Comparison of ENCODE assay signal across 20 cellular contexts in genomic region chr7:91771394-91771793, GRCh38.
"Had no signal": no experiment of that assay in that cellular context is flagged by ENCODE, and none has a peak within 500 bp of the region (broad histone marks: within the 10 kb centered on the region; RNA-seq: fewer than 3 reads in every experiment).

No MANE protein-coding gene starts in this region.

- H3K9me3 ChIP-seq: ascending aorta, upper lobe of right lung had no signal

- H3K4me3 ChIP-seq: ascending aorta, dorsolateral prefrontal cortex, right atrium auricular region, skin epidermis, upper lobe of right lung had no signal

- H3K27me3 ChIP-seq: ascending aorta, dorsolateral prefrontal cortex, right atrium auricular region, upper lobe of right lung had no signal

- ATAC-seq: activated CD4-positive, CD25-positive, alpha-beta regulatory T cell treated with anti-CD3 and anti-CD28 coated beads, Interleukin-2, amount 50 U/mL, for 24 hours; activated naive CD8-positive, alpha-beta T cell treated with anti-CD3 and anti-CD28 coated beads, Interleukin-2, amount 50 U/mL, for 24 hours; activated T-cell treated with anti-CD3 and anti-CD28 coated beads, Interleukin-2, amount 50 U/mL, for 4 hours; stimulated activated effector memory CD8-positive, alpha-beta T cell treated with anti-CD3 and anti-CD28 coated beads, Interleukin-12 subunit alpha, Interleukin-12 subunit beta, amount 100 ng/mL, for 72 hours; upper lobe of right lung had no signal

- H3K9me3 Mint-ChIP-seq: activated naive CD4-positive, alpha-beta T cell treated with anti-CD3 and anti-CD28 coated beads, Interleukin-2, amount 10 ng/mL, durations not matched to agents 7 days and 5 days; activated naive CD8-positive, alpha-beta T cell treated with anti-CD3 and anti-CD28 coated beads, Interleukin-2, amount 50 U/mL, for 24 hours; activated T-cell treated with anti-CD3 and anti-CD28 coated beads, Interleukin-2, amount 50 U/mL, for 4 hours; T-helper 1 cell treated with Interleukin-12 subunit alpha and Interleukin-12 subunit beta and Interleukin-4 antibody, amounts not matched to agents 30 μg/mL and 1 μg/mL, for 36 hours had no signal

- H3K4me1 Mint-ChIP-seq: activated naive CD4-positive, alpha-beta T cell treated with anti-CD3 and anti-CD28 coated beads, Interleukin-2, amount 10 ng/mL, durations not matched to agents 7 days and 5 days; activated naive CD8-positive, alpha-beta T cell treated with anti-CD3 and anti-CD28 coated beads, Interleukin-2, amount 50 U/mL, for 24 hours; endodermal cell; stimulated activated effector memory CD8-positive, alpha-beta T cell treated with anti-CD3 and anti-CD28 coated beads, Interleukin-12 subunit alpha, Interleukin-12 subunit beta, amount 100 ng/mL, for 72 hours had no signal

- H3K27ac Mint-ChIP-seq: activated naive CD4-positive, alpha-beta T cell treated with anti-CD3 and anti-CD28 coated beads, Interleukin-2, amount 10 ng/mL, durations not matched to agents 7 days and 5 days; activated naive CD8-positive, alpha-beta T cell treated with anti-CD3 and anti-CD28 coated beads, Interleukin-2, amount 50 U/mL, for 24 hours; endodermal cell; stimulated activated effector memory CD8-positive, alpha-beta T cell treated with anti-CD3 and anti-CD28 coated beads, Interleukin-12 subunit alpha, Interleukin-12 subunit beta, amount 100 ng/mL, for 72 hours; T-helper 1 cell treated with Interleukin-12 subunit alpha and Interleukin-12 subunit beta and Interleukin-4 antibody, amounts not matched to agents 30 μg/mL and 1 μg/mL, for 36 hours had no signal

- H3K36me3 ChIP-seq: ascending aorta, right atrium auricular region, upper lobe of right lung had no signal

- H3K36me3 Mint-ChIP-seq: activated naive CD4-positive, alpha-beta T cell treated with anti-CD3 and anti-CD28 coated beads, Interleukin-2, amount 10 ng/mL, durations not matched to agents 7 days and 5 days; stimulated activated effector memory CD8-positive, alpha-beta T cell treated with anti-CD3 and anti-CD28 coated beads, Interleukin-12 subunit alpha, Interleukin-12 subunit beta, amount 100 ng/mL, for 72 hours had no signal

- H3K4me3 Mint-ChIP-seq: activated naive CD4-positive, alpha-beta T cell treated with anti-CD3 and anti-CD28 coated beads, Interleukin-2, amount 10 ng/mL, durations not matched to agents 7 days and 5 days; activated naive CD8-positive, alpha-beta T cell treated with anti-CD3 and anti-CD28 coated beads, Interleukin-2, amount 50 U/mL, for 24 hours; activated T-cell treated with anti-CD3 and anti-CD28 coated beads, Interleukin-2, amount 50 U/mL, for 4 hours; endodermal cell; stimulated activated effector memory CD8-positive, alpha-beta T cell treated with anti-CD3 and anti-CD28 coated beads, Interleukin-12 subunit alpha, Interleukin-12 subunit beta, amount 100 ng/mL, for 72 hours; T-helper 1 cell treated with Interleukin-12 subunit alpha and Interleukin-12 subunit beta and Interleukin-4 antibody, amounts not matched to agents 30 μg/mL and 1 μg/mL, for 36 hours had no signal

- H3K27ac ChIP-seq: ascending aorta, dorsolateral prefrontal cortex, right atrium auricular region, upper lobe of right lung had no signal

- H3K4me1 ChIP-seq: ascending aorta, upper lobe of right lung had no signal

- H3K27me3 Mint-ChIP-seq: activated naive CD4-positive, alpha-beta T cell treated with anti-CD3 and anti-CD28 coated beads, Interleukin-2, amount 10 ng/mL, durations not matched to agents 7 days and 5 days; activated naive CD8-positive, alpha-beta T cell treated with anti-CD3 and anti-CD28 coated beads, Interleukin-2, amount 50 U/mL, for 24 hours had no signal

- DNase-seq: activated CD4-positive, alpha-beta T cell treated with anti-CD3 and anti-CD28 coated beads, Interleukin-2, amount 50 U/mL, for 1 hour; activated CD8-positive, alpha-beta memory T cell treated with anti-CD3 and anti-CD28 coated beads, Interleukin-2, amount 50 U/mL, for 4 hours; activated effector memory CD4-positive, alpha-beta T cell treated with Interleukin-2 at 50 U/mL for 16 hours; activated naive CD4-positive, alpha-beta T cell treated with anti-CD3 and anti-CD28 coated beads, Interleukin-2, amount 10 ng/mL, durations not matched to agents 7 days and 5 days; activated naive CD8-positive, alpha-beta T cell treated with anti-CD3 and anti-CD28 coated beads, Interleukin-2, amount 50 U/mL, for 24 hours; activated T-cell treated with anti-CD3 and anti-CD28 coated beads, Interleukin-2, amount 50 U/mL, for 4 hours; caudate nucleus; dorsolateral prefrontal cortex; endodermal cell; hippocampal formation; islet precursor cell; occipital lobe; stimulated activated CD4-positive, alpha-beta T cell treated with anti-CD3 and anti-CD28 coated beads, Interleukin-4, amount 100 ng/mL, for 1 hour; upper lobe of right lung had no signal
